Comparison of ENCODE assay signal across 8 cellular contexts in the genomic region with DNA sequence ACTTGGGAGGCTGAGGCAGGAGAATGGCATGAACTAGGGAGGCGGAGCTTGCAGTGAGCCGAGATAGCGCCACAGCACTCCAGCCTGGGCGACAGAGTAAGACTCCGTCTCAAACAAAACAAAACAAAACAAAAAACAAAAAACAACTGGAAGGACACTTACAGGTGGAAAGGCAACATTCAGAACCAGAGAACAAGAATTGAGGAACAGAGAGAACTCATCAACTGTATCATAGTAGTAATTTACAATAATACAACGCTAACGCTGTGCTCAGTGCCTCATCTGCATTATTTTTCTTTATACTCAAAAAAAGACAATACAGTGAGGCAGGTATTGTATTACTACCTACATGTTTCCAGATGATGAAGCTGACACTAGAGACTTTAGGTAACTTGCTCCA. TPM values are rescaled to one million over a fixed set of nuclear protein-coding genes. Genes with fewer than 3 reads are reported as not detected.
DNase-seq lines count a peak whose midpoint lies in the region; ATAC-seq and TF ChIP-seq lines count a peak whose summit lies in the region.
"Not testable (repeated sequence)": the region's sequence is repeated elsewhere in the genome, so short reads cannot be mapped to it uniquely, and the experiment has no call there.

No MANE protein-coding gene starts in this region.

- H3K27me3 ChIP-seq in HUES64 (ENCODE audit: insufficient read depth, low read length); dorsolateral prefrontal cortex; iPS-18a (ENCODE audit: control insufficient read depth, insufficient read depth, low read length): not testable (repeated sequence)

- H3K27ac ChIP-seq in HUES64 (ENCODE audit: low read depth, low read length); dorsolateral prefrontal cortex; iPS-18a (ENCODE audit: low read length): not testable (repeated sequence)

- BruUV-seq in Calu3 (replicated peaks; lab: Mats Ljungman, UMichigan) = not testable (repeated sequence)

- CTCF ChIA-PET in Calu3 (lab: Charles Lee); T-cell (lab: Charles Lee); activated naive CD4-positive, alpha-beta T cell treated with anti-CD3 and anti-CD28 coated beads for 36 hours (lab: Charles Lee): not testable (repeated sequence)

- H3K4me1 ChIP-seq in HUES64 (ENCODE audit: insufficient read depth, low read length) = peaks cover 13% of the 10 kb centered on the region
- not testable (repeated sequence) for H3K4me1 ChIP-seq in iPS-18a (ENCODE audit: control insufficient read depth, low read depth, low read length)

- H3K4me3 ChIP-seq in HUES64 (ENCODE audit: low read length) = peak overlapping the region; percentile 87
- peak overlapping the region in 50 of 59 donors; percentile 22 to 100 (median 95) for H3K4me3 ChIP-seq in dorsolateral prefrontal cortex
- H3K4me3 ChIP-seq in iPS-18a (ENCODE audit: low read length) = peak overlapping the region; percentile 99

- H3K9me3 ChIP-seq in HUES64 (ENCODE audit: insufficient read depth, low read depth, low read length); iPS-18a (ENCODE audit: control insufficient read depth, low read depth, low read length): not testable (repeated sequence)

- peak overlapping the region; percentile 99 for H3K27ac Mint-ChIP-seq in Calu3 (ENCODE audit: unreplicated experiment)
- H3K27ac Mint-ChIP-seq in T-cell; activated naive CD4-positive, alpha-beta T cell treated with anti-CD3 and anti-CD28 coated beads for 36 hours; nephron progenitor cell; stimulated activated naive CD8-positive, alpha-beta T cell treated with anti-CD3 and anti-CD28 coated beads, Interleukin-15, amount 100 ng/mL, for 72 hours: not testable (repeated sequence)

- H3K36me3 Mint-ChIP-seq in Calu3 (ENCODE audit: insufficient read depth, unreplicated experiment) = peaks cover 29% of the 10 kb centered on the region
- H3K36me3 Mint-ChIP-seq in T-cell; nephron progenitor cell (ENCODE audit: low read depth): not testable (repeated sequence)
- H3K36me3 Mint-ChIP-seq in activated naive CD4-positive, alpha-beta T cell treated with anti-CD3 and anti-CD28 coated beads for 36 hours (ENCODE audit: low read depth) = peaks cover 14% of the 10 kb centered on the region

- intact Hi-C loops in Calu3 (cut with micrococcal nuclease; ENCODE audit: unreplicated experiment) = not testable (repeated sequence)
- intact Hi-C loops in activated naive CD4-positive, alpha-beta T cell treated with anti-CD3 and anti-CD28 coated beads for 36 hours (cut with micrococcal nuclease) = loop anchor here (10.0 kb wide), 9 partner anchors 741 to 1889 kb away; partner anchors contain the start of genes FKBP7, ITPRID2 and SESTD1
- intact Hi-C loops in dorsolateral prefrontal cortex (cut with DNase I) = loop anchor here in 1 of 2 donors (10.0 kb wide), 1 partner anchor 1891 kb away; the partner anchor contains the start of gene RBM45

- H3K9me3 Mint-ChIP-seq in Calu3 (ENCODE audit: low read depth, unreplicated experiment); T-cell; activated naive CD4-positive, alpha-beta T cell treated with anti-CD3 and anti-CD28 coated beads for 36 hours; nephron progenitor cell; stimulated activated naive CD8-positive, alpha-beta T cell treated with anti-CD3 and anti-CD28 coated beads, Interleukin-15, amount 100 ng/mL, for 72 hours: not testable (repeated sequence)

- DNase-seq in Calu3; T-cell; activated naive CD4-positive, alpha-beta T cell treated with anti-CD3 and anti-CD28 coated beads for 36 hours; dorsolateral prefrontal cortex; nephron progenitor cell; stimulated activated naive CD8-positive, alpha-beta T cell treated with anti-CD3 and anti-CD28 coated beads, Interleukin-15, amount 100 ng/mL, for 72 hours: not testable (repeated sequence)

- not testable (repeated sequence) for ATAC-seq in T-cell (replicated peaks in 1 of 4); stimulated activated naive CD8-positive, alpha-beta T cell treated with anti-CD3 and anti-CD28 coated beads, Interleukin-15, amount 100 ng/mL, for 72 hours

- WGBS in HUES64 = 96% methylated on average over 7 of the region's 7 CpGs

- not testable (repeated sequence) for H3K9ac ChIP-seq in HUES64 (ENCODE audit: low read depth, low read length); iPS-18a (ENCODE audit: low read length)

- H3K27me3 Mint-ChIP-seq in Calu3 (ENCODE audit: unreplicated experiment); T-cell; activated naive CD4-positive, alpha-beta T cell treated with anti-CD3 and anti-CD28 coated beads for 36 hours (ENCODE audit: low read depth); nephron progenitor cell (ENCODE audit: low read depth, poor library complexity); stimulated activated naive CD8-positive, alpha-beta T cell treated with anti-CD3 and anti-CD28 coated beads, Interleukin-15, amount 100 ng/mL, for 72 hours: not testable (repeated sequence)

- not testable (repeated sequence) for TF ChIP-seq CTCF in Calu3 (IDR thresholded peaks at IDR 0.05; ENCODE audit: unreplicated experiment); dorsolateral prefrontal cortex (IDR thresholded peaks at IDR 0.05 in 54 of 56, conservative IDR thresholded peaks at IDR 0.05 in 2 of 56; ENCODE audit: low read depth in 1 of 56, partially characterized antibody in 56 of 56); nephron progenitor cell (IDR thresholded peaks at IDR 0.05)

- H3K4me1 Mint-ChIP-seq in Calu3 (ENCODE audit: low read depth, unreplicated experiment) (peaks cover 52% of the 10 kb centered on the region), T-cell (peaks cover 48 to 60% (median 59%) of the 10 kb centered on the region in 3 donors), nephron progenitor cell (peaks cover 21% of the 10 kb centered on the region)
- H3K4me1 Mint-ChIP-seq in activated naive CD4-positive, alpha-beta T cell treated with anti-CD3 and anti-CD28 coated beads for 36 hours (ENCODE audit: low read depth) = peaks cover 49% of the 10 kb centered on the region
- H3K4me1 Mint-ChIP-seq in stimulated activated naive CD8-positive, alpha-beta T cell treated with anti-CD3 and anti-CD28 coated beads, Interleukin-15, amount 100 ng/mL, for 72 hours = peaks cover 38% of the 10 kb centered on the region

- H3K36me3 ChIP-seq in HUES64 (ENCODE audit: insufficient read depth, low read length); iPS-18a (ENCODE audit: control insufficient read depth, low read depth, low read length): not testable (repeated sequence)

- H3K4me3 Mint-ChIP-seq in Calu3 (ENCODE audit: low read depth, unreplicated experiment) (peak overlapping the region; percentile 82), T-cell (peak overlapping the region; percentile 92 to 97 (median 96)), nephron progenitor cell (peak overlapping the region; percentile 96)
- peak overlapping the region; percentile 92 for H3K4me3 Mint-ChIP-seq in activated naive CD4-positive, alpha-beta T cell treated with anti-CD3 and anti-CD28 coated beads for 36 hours
- H3K4me3 Mint-ChIP-seq in stimulated activated naive CD8-positive, alpha-beta T cell treated with anti-CD3 and anti-CD28 coated beads, Interleukin-15, amount 100 ng/mL, for 72 hours = peak overlapping the region; percentile 96 to 98

- POLR2A ChIA-PET in T-cell (lab: Charles Lee) = not testable (repeated sequence)

RNA-seq across cellular contexts. Expression of gene CWC22, which starts 1.6 kb away (rescaled TPM):
- total RNA-seq in Calu3 (2022) (19.1 and 20.5 TPM in 2 replicates), T-cell (10 to 100 TPM; 16.1 to 24.1 (median 22.6) TPM), dorsolateral prefrontal cortex (10 to 100 TPM; 15.4 to 27.4 (median 20.2) TPM)
- 30.6 TPM for polyA plus RNA-seq in HUES64 (2013, experiment 1 of 2)
- polyA plus RNA-seq in HUES64 (2013, experiment 2 of 2) = 28.3 TPM
- 10 to 100 TPM; 20.4 TPM for total RNA-seq in activated naive CD4-positive, alpha-beta T cell treated with anti-CD3 and anti-CD28 coated beads for 36 hours
